Comparison of ENCODE assay signal across 15 cellular contexts in the genomic region with DNA sequence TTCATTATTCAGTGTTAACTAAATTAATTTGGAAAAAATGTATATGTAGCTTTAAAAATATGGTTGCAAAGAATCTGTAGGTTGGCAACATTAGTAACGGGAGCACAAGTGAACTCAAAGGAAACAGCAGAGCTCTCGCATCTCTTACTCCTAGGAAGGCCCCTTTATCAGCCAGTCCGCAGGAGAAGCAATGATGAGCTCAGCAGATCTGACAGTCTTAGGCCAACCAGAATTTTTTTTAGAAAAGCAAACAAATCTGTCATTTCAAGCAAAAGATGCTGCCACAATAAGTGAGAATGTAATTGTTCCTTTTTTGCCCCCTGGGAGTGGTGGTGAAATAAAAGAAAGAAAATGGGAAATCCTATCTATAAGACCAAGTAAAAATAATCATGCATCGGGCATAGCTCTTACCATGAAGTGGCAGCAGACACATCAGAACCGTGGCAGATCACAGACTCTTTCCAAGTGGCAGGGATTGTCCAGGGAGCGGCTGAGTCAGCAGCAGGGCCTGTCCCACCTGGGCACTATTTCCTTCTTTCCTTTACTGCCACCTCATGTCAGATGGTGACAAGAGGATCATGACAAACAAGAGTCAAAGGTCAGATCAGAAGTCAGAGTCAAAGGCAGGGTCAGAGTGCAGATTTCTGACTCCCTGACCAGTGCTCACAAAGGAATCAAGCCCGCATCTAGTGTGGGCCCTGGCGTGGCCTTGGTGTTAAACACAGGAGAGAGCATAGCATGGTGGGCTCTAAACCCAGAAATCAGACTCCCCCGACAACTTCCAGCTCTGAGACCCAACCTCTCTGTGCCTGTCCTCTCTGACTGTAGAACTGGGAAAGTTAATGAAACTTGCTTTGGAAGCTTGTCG.
"Had no signal": no experiment of that assay in that cellular context is flagged by ENCODE, and none has a peak within 500 bp of the region (broad histone marks: within the 10 kb centered on the region; RNA-seq: fewer than 3 reads in every experiment).

No MANE protein-coding gene starts in this region.

- H3K4me3 Mint-ChIP-seq: activated CD4-positive, alpha-beta memory T cell treated with anti-CD3 and anti-CD28 coated beads for 36 hours; activated naive CD8-positive, alpha-beta T cell treated with anti-CD3 and anti-CD28 coated beads for 36 hours; activated T-helper 1 cell treated with anti-CD3 and anti-CD28 coated beads, Interleukin-12 subunit alpha, Interleukin-12 subunit beta, Interleukin-2, Interleukin-4 antibody, amounts not matched to agents 30 ng/mL and 10 ng/mL and 1 ng/mL, durations not matched to agents 14 hours and 24 hours and 36 hours; mesothelial cell of epicardium; stimulated activated naive CD8-positive, alpha-beta T cell treated with anti-CD3 and anti-CD28 coated beads, Interleukin-15, Interleukin-2, amounts not matched to agents 100 ng/mL and 50 ng/mL, for 24 hours; T-helper 1 cell treated with Interleukin-12 subunit alpha and Interleukin-12 subunit beta and Interleukin-4 antibody, amounts not matched to agents 30 μg/mL and 1 μg/mL, for 36 hours had no signal

- DNase-seq: activated CD4-positive, alpha-beta memory T cell treated with anti-CD3 and anti-CD28 coated beads for 36 hours; activated naive CD8-positive, alpha-beta T cell treated with anti-CD3 and anti-CD28 coated beads for 36 hours; activated T-cell treated with anti-CD3 and anti-CD28 coated beads for 4 hours; amniotic stem cell; dermis blood vessel endothelial cell; foreskin melanocyte; glutamatergic neuron; hippocampal formation; islet precursor cell; trophoblast cell had no signal

- H3K36me3 Mint-ChIP-seq: activated CD4-positive, alpha-beta memory T cell treated with anti-CD3 and anti-CD28 coated beads for 36 hours; mesothelial cell of epicardium had no signal

- H3K9me3 Mint-ChIP-seq: activated CD4-positive, alpha-beta memory T cell treated with anti-CD3 and anti-CD28 coated beads for 36 hours; activated naive CD8-positive, alpha-beta T cell treated with anti-CD3 and anti-CD28 coated beads for 36 hours; activated T-helper 1 cell treated with anti-CD3 and anti-CD28 coated beads, Interleukin-12 subunit alpha, Interleukin-12 subunit beta, Interleukin-2, Interleukin-4 antibody, amounts not matched to agents 30 ng/mL and 10 ng/mL and 1 ng/mL, durations not matched to agents 14 hours and 24 hours and 36 hours; effector memory CD8-positive, alpha-beta T cell; stimulated activated naive CD8-positive, alpha-beta T cell treated with anti-CD3 and anti-CD28 coated beads, Interleukin-15, Interleukin-2, amounts not matched to agents 100 ng/mL and 50 ng/mL, for 24 hours; T-helper 1 cell treated with Interleukin-12 subunit alpha and Interleukin-12 subunit beta and Interleukin-4 antibody, amounts not matched to agents 30 μg/mL and 1 μg/mL, for 36 hours had no signal

- H3K27ac Mint-ChIP-seq: activated CD4-positive, alpha-beta memory T cell treated with anti-CD3 and anti-CD28 coated beads for 36 hours; activated naive CD8-positive, alpha-beta T cell treated with anti-CD3 and anti-CD28 coated beads for 36 hours; activated T-helper 1 cell treated with anti-CD3 and anti-CD28 coated beads, Interleukin-12 subunit alpha, Interleukin-12 subunit beta, Interleukin-2, Interleukin-4 antibody, amounts not matched to agents 30 ng/mL and 10 ng/mL and 1 ng/mL, durations not matched to agents 14 hours and 24 hours and 36 hours; mesothelial cell of epicardium; stimulated activated naive CD8-positive, alpha-beta T cell treated with anti-CD3 and anti-CD28 coated beads, Interleukin-15, Interleukin-2, amounts not matched to agents 100 ng/mL and 50 ng/mL, for 24 hours; T-helper 1 cell treated with Interleukin-12 subunit alpha and Interleukin-12 subunit beta and Interleukin-4 antibody, amounts not matched to agents 30 μg/mL and 1 μg/mL, for 36 hours had no signal

- H3K27me3 Mint-ChIP-seq: activated CD4-positive, alpha-beta memory T cell treated with anti-CD3 and anti-CD28 coated beads for 36 hours; stimulated activated naive CD8-positive, alpha-beta T cell treated with anti-CD3 and anti-CD28 coated beads, Interleukin-15, Interleukin-2, amounts not matched to agents 100 ng/mL and 50 ng/mL, for 24 hours had no signal
